In genomic region chr14:103801459-103801858, GRCh38 we compare ENCODE assay signal across 1 cellular context.
TF ChIP-seq lines count a peak whose summit lies in the region.

No MANE protein-coding gene starts in this region.

TF ChIP-seq in GM23338, 12 proteins besides CTCF, POLR2A, EP300 and RAD21 (continued from another document):
- no peak for TF ChIP-seq REST (IDR thresholded peaks at IDR 0.05; ENCODE audit: unreplicated experiment)
TF ChIP-seq in GM23338: peak in this region for 0.
